ENCODE assay signal across 12 cellular contexts in the genomic region with DNA sequence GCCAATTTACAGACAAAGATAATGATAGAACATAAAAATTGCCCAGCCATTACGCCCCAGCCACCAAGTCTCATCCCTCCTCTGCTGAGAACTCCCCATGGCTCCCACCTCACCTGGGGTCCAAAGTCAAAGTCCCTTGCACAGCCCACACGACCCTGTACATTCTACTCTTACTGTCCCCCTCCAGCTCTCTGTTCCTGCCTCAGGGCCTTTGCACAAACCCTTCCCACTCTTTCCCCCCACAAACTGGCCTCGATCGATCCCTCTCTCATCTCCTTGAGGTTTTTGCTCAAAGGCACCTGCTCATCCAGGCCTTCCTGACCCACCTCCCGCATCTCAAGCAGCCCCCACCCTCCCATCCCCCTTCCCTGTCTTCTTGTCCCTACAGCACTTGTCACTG. TPM values are rescaled to one million over a fixed set of nuclear protein-coding genes. Genes with fewer than 3 reads are reported as not detected.
DNase-seq lines count a peak whose midpoint lies in the region; ATAC-seq, FAIRE-seq and TF ChIP-seq lines count a peak whose summit lies in the region.
"Had no signal": no experiment of that assay in that cellular context is flagged by ENCODE, and none has a peak within 500 bp of the region (broad histone marks: within the 10 kb centered on the region; RNA-seq: fewer than 3 reads in every experiment).

No MANE protein-coding gene starts in this region.

- H3K79me1 ChIP-seq in H1 (ENCODE audit: low read depth, low read length): peaks cover 3% of the 10 kb centered on the region; the same call in 1 of the 2 replicates

- H3K23ac ChIP-seq in H1 (ENCODE audit: insufficient read length): no peak overlapping the region

- TF ChIP-seq POLR2A in H1 (IDR thresholded peaks at IDR 0.05; ENCODE audit: control extremely low read depth in 1 of 2, low read depth in 2 of 2, low read length in 2 of 2): no peak

- H3K79me2 ChIP-seq in H1 (ENCODE audit: control insufficient read depth in 1 of 2, insufficient read depth in 2 of 2, low read length in 2 of 2): peaks cover 0 to 6% of the 10 kb centered on the region in 2 experiments; a peak in 1 of 4 replicates

- no peak overlapping the region for H3K27ac Mint-ChIP-seq in CD4-positive, alpha-beta T cell
- H3K27ac Mint-ChIP-seq in osteocyte (ENCODE audit: unreplicated experiment): peak overlapping the region; percentile 38

- no peaks in the 10 kb centered on the region for H3K9me3 ChIP-seq in CD4-positive, alpha-beta T cell (ENCODE audit: control insufficient read depth, low read length)
- H3K9me3 ChIP-seq in HUES6 (ENCODE audit: control insufficient read depth, insufficient read depth, low read depth, low read length) (no peaks in the 10 kb centered on the region), H1 (ENCODE audit: insufficient read depth in 2 of 2, low read depth in 1 of 2, low read length in 1 of 2) (no peaks in the 10 kb centered on the region)

- H2BK12ac ChIP-seq in H1 (ENCODE audit: low read depth, low read length): no peak overlapping the region

- H3K4ac ChIP-seq in H1 (replicated peaks; ENCODE audit: insufficient read length, low read depth, low read length): no peak overlapping the region

- H2BK15ac ChIP-seq in H1 (ENCODE audit: low read length): no peak overlapping the region

- peaks cover 32% of the 10 kb centered on the region for H3K27me3 ChIP-seq in CD4-positive, alpha-beta T cell (ENCODE audit: control insufficient read depth, insufficient read depth, low read length)
- H3K27me3 ChIP-seq in HUES6 (ENCODE audit: control insufficient read depth, insufficient read depth, low read length) (no peaks in the 10 kb centered on the region), H1 (replicated peaks in 1 of 4; ENCODE audit: control insufficient read depth in 3 of 4, extremely low read depth in 1 of 4, insufficient read depth in 3 of 4, low read length in 3 of 4) (no peaks in the 10 kb centered on the region)

- ATAC-seq in CD4-positive, alpha-beta T cell (ENCODE audit: poor library complexity): no peak
- ATAC-seq in HG03520 (IDR thresholded peaks at IDR 0.05; ENCODE audit: unreplicated experiment): no peak

- H3K36me3 Mint-ChIP-seq in CD4-positive, alpha-beta T cell (ENCODE audit: low read depth): no peaks in the 10 kb centered on the region
- H3K36me3 Mint-ChIP-seq in osteocyte (ENCODE audit: unreplicated experiment): no peaks in the 10 kb centered on the region

- H3K4me1 ChIP-seq in HUES6 (ENCODE audit: control insufficient read depth, insufficient read depth, low read length): peaks cover 8% of the 10 kb centered on the region; the same call in 1 of the 2 replicates
- H3K4me1 ChIP-seq in H1 (replicated peaks in 1 of 4; ENCODE audit: control insufficient read depth in 3 of 4, insufficient read depth in 4 of 4, low read length in 3 of 4): peaks cover 0 to 9% (median 3%) of the 10 kb centered on the region in 4 experiments; a peak in 5 of 7 replicates

- peak overlapping the region; percentile 58 to 80 for H3K4me2 ChIP-seq in H1 (ENCODE audit: insufficient read depth in 1 of 2, low read depth in 2 of 2, low read length in 2 of 2)

- no peak overlapping the region for H2BK5ac ChIP-seq in H1 (ENCODE audit: low read depth, low read length)

- H2AK5ac ChIP-seq in H1 (ENCODE audit: low read depth, low read length): no peak overlapping the region

- peaks cover 0 to 2% of the 10 kb centered on the region in 2 experiments for H4K20me1 ChIP-seq in H1 (replicated peaks in 1 of 2; ENCODE audit: control insufficient read depth in 1 of 2, insufficient read depth in 2 of 2, low read length in 2 of 2)

- no peak overlapping the region for H4K8ac ChIP-seq in H1 (ENCODE audit: extremely low read depth, insufficient read depth, low read length)

- H3K4me3 ChIP-seq in HUES6 (ENCODE audit: low read depth, low read length): peak overlapping the region; percentile 89
- H3K4me3 ChIP-seq in H1 (ENCODE audit: extremely low read depth in 1 of 4, insufficient read depth in 2 of 4, low read depth in 3 of 4, low read length in 4 of 4): peak overlapping the region; percentile 39 to 77 (median 72); a peak in 3 of 8 replicates

- H3K18ac ChIP-seq in H1 (ENCODE audit: extremely low read depth, low read length): no peak overlapping the region

- H3K14ac ChIP-seq in H1 (ENCODE audit: insufficient read length): no peak overlapping the region

- no peak for FAIRE-seq in H1 (lab: Jason Lieb, UNC)
- FAIRE-seq in RCC 7860 (lab: Jason Lieb, UNC): no peak

- H3K9me3 Mint-ChIP-seq in CD4-positive, alpha-beta T cell: no peaks in the 10 kb centered on the region
- H3K9me3 Mint-ChIP-seq in osteocyte (ENCODE audit: unreplicated experiment): no peaks in the 10 kb centered on the region

- H3K4me1 Mint-ChIP-seq in CD4-positive, alpha-beta T cell (ENCODE audit: low read depth): no peaks in the 10 kb centered on the region
- peaks cover 17% of the 10 kb centered on the region for H3K4me1 Mint-ChIP-seq in osteocyte (ENCODE audit: unreplicated experiment)

- H3K56ac ChIP-seq in H1 (replicated peaks; ENCODE audit: insufficient read length, low read depth, low read length): no peak overlapping the region

- no peak overlapping the region for H4K91ac ChIP-seq in H1 (replicated peaks; ENCODE audit: insufficient read length, low read length)

- no peak for TF ChIP-seq EP300 in H1 (IDR thresholded peaks at IDR 0.05; ENCODE audit: borderline replicate concordance in 1 of 2, low read depth in 2 of 2, low read length in 2 of 2)

- H3K27me3 Mint-ChIP-seq in CD4-positive, alpha-beta T cell: peaks cover 53% of the 10 kb centered on the region
- no peaks in the 10 kb centered on the region for H3K27me3 Mint-ChIP-seq in osteocyte (ENCODE audit: unreplicated experiment)

- TF ChIP-seq CTCF in CD4-positive, alpha-beta T cell (IDR thresholded peaks at IDR 0.05): no peak
- no peak for TF ChIP-seq CTCF in H1 (IDR thresholded peaks at IDR 0.05; ENCODE audit: control extremely low read depth in 1 of 3, insufficient read depth in 1 of 3, low read depth in 1 of 3, low read length in 3 of 3)
- no peak for TF ChIP-seq CTCF in osteocyte (IDR thresholded peaks at IDR 0.05)

- no peak overlapping the region for H4K5ac ChIP-seq in H1 (ENCODE audit: insufficient read length, low read depth, low read length)

- H3K9ac ChIP-seq in HUES6 (ENCODE audit: low read length) (no peak overlapping the region), H1 (replicated peaks in 1 of 4; ENCODE audit: extremely low read depth in 1 of 4, low read depth in 3 of 4, low read length in 3 of 4) (no peak overlapping the region)

- no peaks in the 10 kb centered on the region; the same call in 1 of the 2 replicates for H3K23me2 ChIP-seq in H1 (ENCODE audit: low read depth, low read length)

- intact Hi-C loops in CD4-positive, alpha-beta T cell (cut with DNase I, micrococcal nuclease): no loop called here

- H2BK120ac ChIP-seq in H1 (replicated peaks; ENCODE audit: low read depth, low read length): no peak overlapping the region

- no peak overlapping the region for H3K27ac ChIP-seq in CD4-positive, alpha-beta T cell (ENCODE audit: low read depth, low read length)
- H3K27ac ChIP-seq in HUES6 (ENCODE audit: low read depth, low read length) (no peak overlapping the region), H1 (ENCODE audit: low read depth, low read length) (no peak overlapping the region)

- no peak overlapping the region for H2AFZ ChIP-seq in H1 (ENCODE audit: low read length)

- WGBS in H1 (ENCODE audit: extremely low coverage in 1 of 2, insufficient coverage in 1 of 2, insufficient read length in 1 of 2, insufficient replicate concordance in 2 of 2, low coverage in 1 of 2, low lambda C conversion rate in 2 of 2, missing lambda C conversion rate in 1 of 2), 2 experiments: 78% methylated on average over 4 of the region's 5 CpGs; no CpG with 5 or more reads in 1 of the 2 experiments

- CTCF ChIA-PET in CD4-positive, alpha-beta T cell (lab: Charles Lee): no interaction called here
- CTCF ChIA-PET in H1 (lab: Charles Lee; ENCODE audit: partially characterized antibody): interaction anchor here (0.9 to 1.4 kb wide), 2 partner anchors 18 to 26 kb away, joined by 3 read pairs; no protein-coding TSS in a partner anchor

- DNase-seq in CD4-positive, alpha-beta T cell: no peak
- no peak for DNase-seq in H1 (ENCODE audit: low read depth in 1 of 2, low spot score in 2 of 2)
- DNase-seq in osteocyte (ENCODE audit: extremely low spot score, unreplicated experiment): no peak
- no peak for DNase-seq in RCC 7860 (ENCODE audit: low spot score)
- DNase-seq in T-helper 1 cell: no peak
- DNase-seq in NCI-H1105 (lab: John Stamatoyannopoulos, UW): no peak
- DNase-seq: NCI-H1048 had no signal

- H3K36me3 ChIP-seq in HUES6 (ENCODE audit: control insufficient read depth, insufficient read depth, low read length) (no peaks in the 10 kb centered on the region), H1 (ENCODE audit: control insufficient read depth in 2 of 4, insufficient read depth in 4 of 4, low read length in 3 of 4) (no peaks in the 10 kb centered on the region)

- no peak for TF ChIP-seq RAD21 in H1 (IDR thresholded peaks at IDR 0.05 in 1 of 2, conservative IDR thresholded peaks at IDR 0.05 in 1 of 2; ENCODE audit: low read depth in 2 of 2, low read length in 2 of 2)

- POLR2A ChIA-PET in CD4-positive, alpha-beta T cell (lab: Charles Lee): no interaction called here
- POLR2A ChIA-PET in H1 (lab: Charles Lee; ENCODE audit: partially characterized antibody): interaction anchor here (0.9 to 1.4 kb wide), 3 partner anchors 9 to 114 kb away, joined by 3 to 5 read pairs (median 3); partner anchors contain the start of gene SWSAP1

- no peak overlapping the region for H2BK20ac ChIP-seq in H1 (ENCODE audit: low read length)

- peak overlapping the region; percentile 57 for H3K4me3 Mint-ChIP-seq in CD4-positive, alpha-beta T cell
- peak overlapping the region; percentile 70 for H3K4me3 Mint-ChIP-seq in osteocyte (ENCODE audit: unreplicated experiment)

RNA-seq across cellular contexts. Expression of gene DOCK6, which starts 1.3 kb away (rescaled TPM):
- under 1 TPM; 0.14 to 0.38 TPM for total RNA-seq in CD4-positive, alpha-beta T cell
- 44.1 and 54.7 TPM in 2 replicates for total RNA-seq in H1 (2021; fragmentation: NEBNext Ultra II Directional; extraction: Animal tissue kit (Norgen Biotek cat#: 25700))
- 25.5 and 48.4 TPM in 2 replicates for polyA plus RNA-seq in H1 (2011; rRNA removed)
- 22.9 TPM for polyA plus RNA-seq in H1 (2011; cell fraction: cytosol; rRNA removed)
- 158 TPM for polyA plus RNA-seq in H1 (2011; cell fraction: nucleus; rRNA removed)
- 35.9 to 53.2 TPM (median 46.3 TPM) in 4 replicates for polyA plus RNA-seq in H1 (2012, experiment 1 of 2)
- polyA plus RNA-seq in H1 (2012, experiment 2 of 2): 26.9 TPM
- 23.1 TPM for polyA plus RNA-seq in H1 (2013, experiment 1 of 2)
- polyA plus RNA-seq in H1 (2013, experiment 2 of 2): 22.6 TPM
- polyA minus RNA-seq in H1 (2011; rRNA and poly(A)+ RNA removed): 18.2 and 21.0 TPM in 2 replicates
- 30.6 TPM for polyA minus RNA-seq in H1 (2011; cell fraction: cytosol; rRNA and poly(A)+ RNA removed)
- 42.2 TPM for polyA minus RNA-seq in H1 (2011; cell fraction: nucleus; rRNA and poly(A)+ RNA removed)
- total RNA-seq in osteocyte: 81.7 and 86.9 TPM in 2 replicates

RNA-seq across cellular contexts. Expression of gene ANGPTL8, which starts 21.6 kb away (rescaled TPM):
- total RNA-seq in CD4-positive, alpha-beta T cell: not detected
- total RNA-seq in H1 (2021; fragmentation: NEBNext Ultra II Directional; extraction: Animal tissue kit (Norgen Biotek cat#: 25700)): not detected in 2 replicates
- polyA plus RNA-seq in H1 (2011; rRNA removed): not detected in 2 replicates
- not detected for polyA plus RNA-seq in H1 (2011; cell fraction: cytosol; rRNA removed)
- polyA plus RNA-seq in H1 (2011; cell fraction: nucleus; rRNA removed): not detected
- not detected in 4 replicates for polyA plus RNA-seq in H1 (2012, experiment 1 of 2)
- polyA plus RNA-seq in H1 (2012, experiment 2 of 2): not detected
- polyA plus RNA-seq in H1 (2013, experiment 1 of 2): not detected
- not detected for polyA plus RNA-seq in H1 (2013, experiment 2 of 2)
- not detected in 2 replicates for polyA minus RNA-seq in H1 (2011; rRNA and poly(A)+ RNA removed)
- not detected for polyA minus RNA-seq in H1 (2011; cell fraction: cytosol; rRNA and poly(A)+ RNA removed)
- not detected for polyA minus RNA-seq in H1 (2011; cell fraction: nucleus; rRNA and poly(A)+ RNA removed)
- total RNA-seq in osteocyte: not detected in 2 replicates
- total RNA-seq: epithelial cell of proximal tubule had no signal

RNA-seq across cellular contexts. Expression of gene TSPAN16, which starts 35.0 kb away (rescaled TPM):
- not detected for total RNA-seq in CD4-positive, alpha-beta T cell
- total RNA-seq in H1 (2021; fragmentation: NEBNext Ultra II Directional; extraction: Animal tissue kit (Norgen Biotek cat#: 25700)): not detected in 2 replicates
- not detected in 2 replicates for polyA plus RNA-seq in H1 (2011; rRNA removed)
- polyA plus RNA-seq in H1 (2011; cell fraction: cytosol; rRNA removed): not detected
- polyA plus RNA-seq in H1 (2011; cell fraction: nucleus; rRNA removed): not detected
- not detected in 4 replicates for polyA plus RNA-seq in H1 (2012, experiment 1 of 2)
- not detected for polyA plus RNA-seq in H1 (2012, experiment 2 of 2)
- polyA plus RNA-seq in H1 (2013, experiment 1 of 2): not detected
- polyA plus RNA-seq in H1 (2013, experiment 2 of 2): not detected
- not detected in 2 replicates for polyA minus RNA-seq in H1 (2011; rRNA and poly(A)+ RNA removed)
- polyA minus RNA-seq in H1 (2011; cell fraction: cytosol; rRNA and poly(A)+ RNA removed): not detected
- not detected for polyA minus RNA-seq in H1 (2011; cell fraction: nucleus; rRNA and poly(A)+ RNA removed)
- not detected in 2 replicates for total RNA-seq in osteocyte
- total RNA-seq: epithelial cell of proximal tubule, liver, subcutaneous adipose tissue had no signal
- polyA plus RNA-seq: liver had no signal

Comparison
In these comparisons a context has a peak if more than half of its experiments do, and no peak if none do; other contexts are left out.
1. RNA of gene DOCK6, which starts 1.3 kb away (total RNA-seq): 81.7 to 86.9 TPM in osteocyte and 44.1 to 54.7 TPM in H1; 0.14 to 0.38 TPM in CD4-positive, alpha-beta T cell; every median in the first group is over 10 times any median in the second.